Comparison of ENCODE assay signal across 8 cellular contexts in the genomic region with DNA sequence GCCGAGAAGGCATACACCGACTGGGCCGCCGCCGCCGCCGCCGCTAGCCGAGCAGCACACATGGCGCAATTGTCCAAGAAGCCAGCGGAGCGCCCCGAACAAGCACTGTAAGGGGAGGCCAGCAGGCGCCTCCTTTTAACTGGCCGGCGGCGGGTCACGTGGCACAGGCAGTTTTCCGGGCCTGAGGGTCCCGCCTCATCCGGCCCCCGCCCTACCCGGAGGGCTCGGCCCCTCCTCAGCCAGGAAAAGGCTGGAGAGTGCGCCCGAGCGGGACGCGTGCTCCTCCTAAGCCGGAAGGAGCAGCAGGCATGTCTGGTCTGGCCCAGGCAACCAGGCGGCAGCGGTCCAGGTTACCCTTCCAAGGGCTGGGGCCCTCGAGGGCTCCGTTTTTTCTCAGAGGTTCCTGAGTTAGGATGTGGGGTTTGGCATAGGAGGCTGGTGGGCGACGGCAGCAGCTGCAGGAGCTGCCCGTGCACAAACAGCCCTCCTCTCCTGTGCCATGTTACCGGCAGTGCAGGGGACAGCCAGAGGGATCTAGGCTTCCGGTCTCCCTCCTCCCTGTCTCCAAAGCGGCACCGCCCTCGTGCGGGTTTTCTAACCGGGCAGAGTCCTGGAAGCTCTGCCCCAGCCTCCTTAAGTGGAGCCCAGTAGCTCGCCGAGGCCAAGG. TPM values are rescaled to one million over a fixed set of nuclear protein-coding genes. Genes with fewer than 3 reads are reported as not detected.
A peak's percentile ranks its signal among the peaks of the same experiment; 100 is the strongest.
DNase-seq lines count a peak whose midpoint lies in the region; ATAC-seq, FAIRE-seq and TF ChIP-seq lines count a peak whose summit lies in the region.

A gene (minus strand): TSS at position 137 of the 667 bp plus-strand sequence. CDS start 75 bp downstream, at position 62.

- CTCF ChIA-PET in Caco-2 (lab: Charles Lee) (interaction anchor here (1.2 to 1.7 kb wide), 3 partner anchors 18 to 54 kb away, joined by 6 to 9 read pairs (median 7); a partner anchor contains a TSS), endothelial cell of umbilical vein (lab: Charles Lee) (interaction anchor here (0.9 to 8.2 kb wide), 9 partner anchors 11 to 187 kb away, joined by 3 to 68 read pairs (median 4); a partner anchor contains a TSS)

- dilution Hi-C loops in endothelial cell of umbilical vein (cut with MboI; ENCODE audit: extremely low pct_ligation_motif_present, low sequenced_read_pairs) = no loop called here

- peak within 1 kb of the TSS; percentile 94 for H3K4me2 ChIP-seq in OCI-LY3 (ENCODE audit: low read length)
- H3K4me2 ChIP-seq in endothelial cell of umbilical vein (ENCODE audit: insufficient read depth, low read length) = peak within 1 kb of the TSS; percentile 67

- no TSS peak for BruUV-seq in Caco-2 (replicated peaks; lab: Mats Ljungman, UMichigan)
- BruUV-seq in endothelial cell of umbilical vein (replicated peaks; lab: Mats Ljungman, UMichigan) = no TSS peak

- no peaks in the 10 kb centered on the region for H3K9me1 ChIP-seq in endothelial cell of umbilical vein (replicated peaks; ENCODE audit: control insufficient read depth, extremely low read depth, insufficient read depth, low read length)

- TF ChIP-seq CTCF in Caco-2 (IDR thresholded peaks at IDR 0.05; ENCODE audit: insufficient read depth in 1 of 2, low read depth in 1 of 2, low read length in 1 of 2, severe bottlenecking in 1 of 2, unreplicated experiment in 1 of 2) (no peak), OCI-LY3 (IDR thresholded peaks at IDR 0.05; ENCODE audit: low read depth, low read length) (no peak), endothelial cell of umbilical vein (IDR thresholded peaks at IDR 0.05; ENCODE audit: extremely low read depth in 1 of 2, insufficient read depth in 1 of 2, low read depth in 1 of 2, low read length in 2 of 2) (no peak)

- H3K4me1 ChIP-seq in Caco-2 = peaks cover 13% of the 10 kb centered on the region; the same call in 1 of the 2 replicates
- peaks cover 18% of the 10 kb centered on the region for H3K4me1 ChIP-seq in HUES6 (ENCODE audit: control insufficient read depth, insufficient read depth, low read length)
- H3K4me1 ChIP-seq in OCI-LY3 (ENCODE audit: low read length) = peaks cover 17% of the 10 kb centered on the region
- peaks cover 31% of the 10 kb centered on the region for H3K4me1 ChIP-seq in endothelial cell of umbilical vein (ENCODE audit: control insufficient read depth, extremely low read depth, insufficient read depth, low read length)

- peak; percentile 97 to 98 for DNase-seq in Caco-2
- peak; percentile 55 for DNase-seq in activated T-cell treated with anti-CD3 and anti-CD28 coated beads for 1 hour (ENCODE audit: low read depth)
- peak; percentile 94 for DNase-seq in endothelial cell of umbilical vein (ENCODE audit: low read depth, low spot score)
- DNase-seq in midbrain (lab: John Stamatoyannopoulos, UW) = peak; percentile 92
- peak; percentile 83 to 84 for DNase-seq in stimulated activated CD8-positive, alpha-beta memory T cell treated with anti-CD3 and anti-CD28 coated beads, Interleukin-15, amount 100 ng/mL, for 48 hours (ENCODE audit: low read depth in 2 of 2)

- POLR2A ChIA-PET in Caco-2 (lab: Charles Lee) (interaction anchor here (0.5 to 2.4 kb wide), 4 partner anchors 14 to 54 kb away, joined by 3 to 17 read pairs (median 4); a partner anchor contains a TSS), endothelial cell of umbilical vein (lab: Charles Lee) (interaction anchor here (0.9 to 3.7 kb wide), 3 partner anchors 13 to 53 kb away, joined by 4 to 39 read pairs (median 6); a partner anchor contains a TSS)

- peak; percentile 98 for TF ChIP-seq POLR2A in endothelial cell of umbilical vein (IDR thresholded peaks at IDR 0.05; ENCODE audit: low read depth, low read length)

- peaks cover 6% of the 10 kb centered on the region for H3K4me1 Mint-ChIP-seq in Caco-2 (ENCODE audit: low read depth, unreplicated experiment)

- H3K27ac ChIP-seq in HUES6 (ENCODE audit: low read depth, low read length) (peak within 1 kb of the TSS; percentile 88), OCI-LY3 (ENCODE audit: low read length) (peak within 1 kb of the TSS; percentile 81), endothelial cell of umbilical vein (ENCODE audit: insufficient read depth, low read depth, low read length) (peak within 1 kb of the TSS; percentile 66)

- H3K27me3 Mint-ChIP-seq in Caco-2 (ENCODE audit: insufficient read depth, unreplicated experiment) = no peaks in the 10 kb centered on the region

- H2AFZ ChIP-seq in OCI-LY3 (ENCODE audit: low read depth, low read length) = no peak within 1 kb of the TSS; the same call in 1 of the 2 replicates
- no peak within 1 kb of the TSS for H2AFZ ChIP-seq in endothelial cell of umbilical vein (ENCODE audit: low read depth, low read length)

- H3K27me3 ChIP-seq in Caco-2 (replicated peaks; ENCODE audit: control insufficient read depth, insufficient read depth, low read length) = no peaks in the 10 kb centered on the region
- H3K27me3 ChIP-seq in HUES6 (ENCODE audit: control insufficient read depth, insufficient read depth, low read length) = no peaks in the 10 kb centered on the region
- H3K27me3 ChIP-seq in OCI-LY3 (ENCODE audit: low read depth, low read length) = no peaks in the 10 kb centered on the region
- H3K27me3 ChIP-seq in endothelial cell of umbilical vein (ENCODE audit: control insufficient read depth in 2 of 2, insufficient read depth in 2 of 2, low read length in 2 of 2) = no peaks in the 10 kb centered on the region

- intact Hi-C loops in Caco-2 (cut with micrococcal nuclease; ENCODE audit: unreplicated experiment) (loop anchor here (1.0 to 2.0 kb wide), 2 partner anchors 18 to 54 kb away; a partner anchor contains a TSS), endothelial cell of umbilical vein (cut with micrococcal nuclease) (loop anchor here (1.0 kb wide), 3 partner anchors 13 to 54 kb away; a partner anchor contains a TSS)

- H3K9me3 ChIP-seq in Caco-2 = no peaks in the 10 kb centered on the region
- no peaks in the 10 kb centered on the region for H3K9me3 ChIP-seq in HUES6 (ENCODE audit: control insufficient read depth, insufficient read depth, low read depth, low read length)
- H3K9me3 ChIP-seq in OCI-LY3 (ENCODE audit: insufficient read depth, low read length) = no peaks in the 10 kb centered on the region
- H3K9me3 ChIP-seq in endothelial cell of umbilical vein (replicated peaks; ENCODE audit: control insufficient read depth, insufficient read depth, low read length) = no peaks in the 10 kb centered on the region

- H3K9me3 Mint-ChIP-seq in Caco-2 (ENCODE audit: unreplicated experiment) = no peaks in the 10 kb centered on the region

- peak within 1 kb of the TSS; percentile 96 for H3K4me3 Mint-ChIP-seq in Caco-2 (ENCODE audit: unreplicated experiment)

- H3K36me3 ChIP-seq in Caco-2 (ENCODE audit: control insufficient read depth, insufficient read depth, low read length) = peaks cover 7% of the 10 kb centered on the region
- H3K36me3 ChIP-seq in HUES6 (ENCODE audit: control insufficient read depth, insufficient read depth, low read length) = peaks cover 57% of the 10 kb centered on the region
- H3K36me3 ChIP-seq in OCI-LY3 (replicated peaks; ENCODE audit: low read depth, low read length) = peaks cover 39% of the 10 kb centered on the region
- peaks cover 15 to 17% of the 10 kb centered on the region in 2 experiments for H3K36me3 ChIP-seq in endothelial cell of umbilical vein (ENCODE audit: control insufficient read depth in 2 of 2, extremely low read depth in 1 of 2, insufficient read depth in 2 of 2, low read length in 2 of 2)

- H3K36me3 Mint-ChIP-seq in Caco-2 (ENCODE audit: insufficient read depth, unreplicated experiment) = peaks cover 94% of the 10 kb centered on the region

- H4K20me1 ChIP-seq in OCI-LY3 (ENCODE audit: insufficient read depth, low read length) = no peaks in the 10 kb centered on the region
- H4K20me1 ChIP-seq in endothelial cell of umbilical vein (replicated peaks; ENCODE audit: control insufficient read depth, extremely low read depth, insufficient read depth, low read length) = no peaks in the 10 kb centered on the region

- H3K79me2 ChIP-seq in OCI-LY3 (ENCODE audit: low read length) = peaks cover 28% of the 10 kb centered on the region
- peaks cover 26% of the 10 kb centered on the region for H3K79me2 ChIP-seq in endothelial cell of umbilical vein (ENCODE audit: control insufficient read depth, insufficient read depth, low read length)

- peak; percentile 91 for FAIRE-seq in endothelial cell of umbilical vein (lab: Jason Lieb, UNC)

- ATAC-seq in GM21381 (IDR thresholded peaks at IDR 0.05; ENCODE audit: unreplicated experiment) = peak; percentile 83

- H3K9ac ChIP-seq in HUES6 (ENCODE audit: low read length) (peak within 1 kb of the TSS; percentile 89), OCI-LY3 (ENCODE audit: low read length) (peak within 1 kb of the TSS; percentile 87), endothelial cell of umbilical vein (replicated peaks; ENCODE audit: extremely low read depth, insufficient read depth, low read length) (peak within 1 kb of the TSS; percentile 81)

- peak within 1 kb of the TSS; percentile 97 for H3K27ac Mint-ChIP-seq in Caco-2 (ENCODE audit: unreplicated experiment)

- H3K4me3 ChIP-seq in Caco-2 (ENCODE audit: low read depth, low read length) = peak within 1 kb of the TSS; percentile 81
- H3K4me3 ChIP-seq in HUES6 (ENCODE audit: low read depth, low read length) = peak within 1 kb of the TSS; percentile 70
- H3K4me3 ChIP-seq in OCI-LY3 (ENCODE audit: low read length) = peak within 1 kb of the TSS; percentile 99
- peak within 1 kb of the TSS; percentile 25 to 76 (median 71) for H3K4me3 ChIP-seq in endothelial cell of umbilical vein (replicated peaks in 1 of 3; ENCODE audit: insufficient read depth in 1 of 3, low read depth in 1 of 3, low read length in 3 of 3)

TF ChIP-seq in endothelial cell of umbilical vein, 7 proteins besides CTCF, POLR2A, EP300 and RAD21:
- TF ChIP-seq GATA2 (IDR thresholded peaks at IDR 0.05; ENCODE audit: insufficient read depth, insufficient read length, low read depth, low read length) (no peak), POLR2AphosphoS5 (IDR thresholded peaks at IDR 0.05; ENCODE audit: insufficient read depth, low read depth, low read length) (peak; percentile 98), MYC (IDR thresholded peaks at IDR 0.05; ENCODE audit: low read depth, low read length) (peak; percentile 93)
- TF ChIP-seq, protein P1, sequence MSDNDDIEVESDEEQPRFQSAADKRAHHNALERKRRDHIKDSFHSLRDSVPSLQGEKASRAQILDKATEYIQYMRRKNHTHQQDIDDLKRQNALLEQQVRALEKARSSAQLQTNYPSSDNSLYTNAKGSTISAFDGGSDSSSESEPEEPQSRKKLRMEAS (IDR thresholded peaks at IDR 0.05; ENCODE audit: insufficient read depth, insufficient read length) = peak; percentile 82

RNA-seq across cellular contexts. Expression of the gene that starts here (rescaled TPM):
- total RNA-seq in Caco-2 (2022) = 197 and 201 TPM in 2 replicates
- total RNA-seq in endothelial cell of umbilical vein = 427 and 461 TPM in 2 replicates
- polyA plus RNA-seq in endothelial cell of umbilical vein = 1,348 and 1,830 TPM in 2 replicates
- 698 and 894 TPM in 2 replicates for polyA plus RNA-seq in endothelial cell of umbilical vein (2011; cell fraction: cytosol; rRNA removed)
- 215 and 276 TPM in 2 replicates for polyA plus RNA-seq in endothelial cell of umbilical vein (2011; cell fraction: nucleus; rRNA removed)
- polyA plus RNA-seq in endothelial cell of umbilical vein (2012) = 423 and 506 TPM in 2 replicates
- polyA minus RNA-seq in endothelial cell of umbilical vein = 213 and 248 TPM in 2 replicates
- polyA minus RNA-seq in endothelial cell of umbilical vein (2011; cell fraction: cytosol; rRNA and poly(A)+ RNA removed) = 212 TPM
- polyA minus RNA-seq in endothelial cell of umbilical vein (2011; cell fraction: nucleus; rRNA and poly(A)+ RNA removed) = 57.6 and 113 TPM in 2 replicates

Comparison
In these comparisons a context has a peak if more than half of its experiments do, and no peak if none do; other contexts are left out.
1. Peak in every context shown above with its lines: DNase-seq, ATAC-seq, H3K4me3 ChIP-seq and H3K27ac ChIP-seq.